8 cellular contexts compared by ENCODE assay signal in genomic region chr11:65711785-65712632, GRCh38. TPM values are rescaled to one million over a fixed set of nuclear protein-coding genes. Genes with fewer than 3 reads are reported as not detected.
A peak's percentile ranks its signal among the peaks of the same experiment; 100 is the strongest.
DNase-seq lines count a peak whose midpoint lies in the region; ATAC-seq and TF ChIP-seq lines count a peak whose summit lies in the region.

KAT5 (plus strand) TSS chr11:65712252; CDS start chr11:65712268, 16 bp downstream.

- no peaks in the 10 kb centered on the region for H3K4me1 ChIP-seq in RWPE2 (ENCODE audit: insufficient read depth, poor library complexity, severe bottlenecking)

- peak; percentile 74 for ATAC-seq in RWPE2 (ENCODE audit: low read depth)

- no peaks in the 10 kb centered on the region for H3K9me3 Mint-ChIP-seq in nephron
- H3K9me3 Mint-ChIP-seq in stimulated activated naive CD8-positive, alpha-beta T cell treated with anti-CD3 and anti-CD28 coated beads, Interleukin-15, Interleukin-2, amounts not matched to agents 100 ng/mL and 50 ng/mL, for 24 hours: no peaks in the 10 kb centered on the region

- H3K27ac Mint-ChIP-seq in nephron: peak within 1 kb of the TSS; percentile 97 to 100 (median 100)
- H3K27ac Mint-ChIP-seq in stimulated activated naive CD8-positive, alpha-beta T cell treated with anti-CD3 and anti-CD28 coated beads, Interleukin-15, Interleukin-2, amounts not matched to agents 100 ng/mL and 50 ng/mL, for 24 hours: peak within 1 kb of the TSS; percentile 99

- H3K9me3 ChIP-seq in RWPE2 (ENCODE audit: severe bottlenecking): no peaks in the 10 kb centered on the region

- H3K27me3 ChIP-seq in RWPE2 (ENCODE audit: insufficient read depth, poor library complexity, severe bottlenecking): no peaks in the 10 kb centered on the region

- peaks cover 14% of the 10 kb centered on the region for H3K4me1 Mint-ChIP-seq in nephron
- peaks cover 32% of the 10 kb centered on the region for H3K4me1 Mint-ChIP-seq in stimulated activated naive CD8-positive, alpha-beta T cell treated with anti-CD3 and anti-CD28 coated beads, Interleukin-15, Interleukin-2, amounts not matched to agents 100 ng/mL and 50 ng/mL, for 24 hours (ENCODE audit: low read depth)

- H3K4me3 ChIP-seq in RWPE2 (ENCODE audit: severe bottlenecking) (peak within 1 kb of the TSS; percentile 87), fibroblast of the aortic adventitia (ENCODE audit: low read depth, low read length) (peak within 1 kb of the TSS; percentile 82)

- H3K4me3 Mint-ChIP-seq in nephron: peak within 1 kb of the TSS; percentile 95 to 99 (median 97)
- H3K4me3 Mint-ChIP-seq in stimulated activated naive CD8-positive, alpha-beta T cell treated with anti-CD3 and anti-CD28 coated beads, Interleukin-15, Interleukin-2, amounts not matched to agents 100 ng/mL and 50 ng/mL, for 24 hours: peak within 1 kb of the TSS; percentile 89

- peak; percentile 99 for TF ChIP-seq CTCF in RWPE2 (IDR thresholded peaks at IDR 0.05; ENCODE audit: poor library complexity, severe bottlenecking)
- peak; percentile 99 for TF ChIP-seq CTCF in fibroblast of the aortic adventitia (IDR thresholded peaks at IDR 0.05; ENCODE audit: insufficient read depth, low read length)
- peak; percentile 97 to 98 (median 97) for TF ChIP-seq CTCF in nephron (IDR thresholded peaks at IDR 0.05; ENCODE audit: unreplicated experiment in 3 of 3)

- H3K27me3 Mint-ChIP-seq in nephron (ENCODE audit: low read depth): no peaks in the 10 kb centered on the region
- no peaks in the 10 kb centered on the region for H3K27me3 Mint-ChIP-seq in stimulated activated naive CD8-positive, alpha-beta T cell treated with anti-CD3 and anti-CD28 coated beads, Interleukin-15, Interleukin-2, amounts not matched to agents 100 ng/mL and 50 ng/mL, for 24 hours

- peak; percentile 99 for DNase-seq in ELR (ENCODE audit: low read depth)
- peak; percentile 98 for DNase-seq in H4 (ENCODE audit: low spot score)
- DNase-seq in LoVo (ENCODE audit: low spot score): peak; percentile 99
- DNase-seq in RWPE2 (ENCODE audit: low spot score): peak; percentile 97
- peak; percentile 95 for DNase-seq in activated T-helper 9 cell treated with anti-CD3 and anti-CD28 coated beads, Interleukin-2, amount 50 U/mL, for 16 hours (ENCODE audit: low read depth)
- DNase-seq in fibroblast of the aortic adventitia (ENCODE audit: low read depth): peak; percentile 99

- peaks cover 39% of the 10 kb centered on the region for H3K36me3 ChIP-seq in RWPE2 (ENCODE audit: low read depth)

- H3K36me3 Mint-ChIP-seq in nephron (ENCODE audit: low read depth): peaks cover 34% of the 10 kb centered on the region
- peaks cover 33% of the 10 kb centered on the region for H3K36me3 Mint-ChIP-seq in stimulated activated naive CD8-positive, alpha-beta T cell treated with anti-CD3 and anti-CD28 coated beads, Interleukin-15, Interleukin-2, amounts not matched to agents 100 ng/mL and 50 ng/mL, for 24 hours (ENCODE audit: low read depth)

- peak within 1 kb of the TSS; percentile 90 for H3K27ac ChIP-seq in RWPE2 (ENCODE audit: poor library complexity, severe bottlenecking)

RNA-seq across cellular contexts. Expression of gene KAT5, which starts in this region (rescaled TPM):
- 39.1 and 45.1 TPM in 2 replicates for total RNA-seq in H4 (2014; rRNA removed; shearing (Covaris generic))
- 35.9 and 59.1 TPM in 2 replicates for total RNA-seq in fibroblast of the aortic adventitia (ENCODE audit: low replicate concordance)

Comparison
In these comparisons a context has a peak if more than half of its experiments do, and no peak if none do; other contexts are left out.
1. Peak in every context shown above with its lines: DNase-seq, ATAC-seq, H3K4me3 ChIP-seq and H3K27ac ChIP-seq.